In the genomic region with DNA sequence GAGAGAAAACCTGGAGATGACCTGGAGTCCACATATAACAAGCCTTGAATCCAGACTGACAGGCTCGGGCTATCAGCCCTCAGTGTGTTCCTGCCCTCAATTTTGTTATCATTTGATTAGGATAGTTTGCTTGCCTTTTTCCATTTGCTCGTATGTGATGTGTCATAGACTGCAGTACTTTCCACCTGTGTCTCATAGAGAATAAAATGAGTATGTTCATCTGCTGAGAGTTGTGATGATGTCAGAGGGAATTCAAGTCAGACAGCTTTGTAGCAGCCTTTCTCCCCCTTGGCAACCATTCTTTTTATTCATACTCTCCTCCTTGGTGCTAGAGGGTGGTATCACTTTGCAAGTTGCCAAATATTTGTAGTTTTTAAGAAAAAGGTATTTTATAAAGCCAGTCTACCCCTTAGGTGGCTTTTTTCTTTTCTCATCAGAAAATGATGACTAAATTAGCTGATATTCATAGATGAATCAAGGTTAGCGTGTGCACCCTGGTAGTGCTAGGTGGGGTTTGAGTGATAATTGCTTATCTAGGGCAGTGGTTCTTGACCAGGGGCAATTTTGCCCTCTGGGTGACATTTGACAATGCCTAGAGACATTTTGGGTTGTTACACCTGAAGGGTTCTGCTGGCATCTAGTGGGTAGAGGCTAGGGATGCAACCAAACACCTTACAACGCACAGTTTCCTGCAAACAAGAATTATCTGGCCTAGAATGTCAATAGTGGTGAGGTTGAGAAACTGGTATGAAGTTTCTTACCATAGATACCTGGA, we compare ENCODE assay signal across 18 cellular contexts. TPM values are rescaled to one million over a fixed set of nuclear protein-coding genes. Genes with fewer than 3 reads are reported as not detected.
A peak's percentile ranks its signal among the peaks of the same experiment; 100 is the strongest.
DNase-seq lines count a peak whose midpoint lies in the region; ATAC-seq and TF ChIP-seq lines count a peak whose summit lies in the region.
"Had no signal": no experiment of that assay in that cellular context is flagged by ENCODE, and none has a peak within 500 bp of the region (broad histone marks: within the 10 kb centered on the region; RNA-seq: fewer than 3 reads in every experiment).

No MANE protein-coding gene starts in this region.

- ATAC-seq in HCT116 (no peak), GM21723 (IDR thresholded peaks at IDR 0.05; ENCODE audit: unreplicated experiment) (no peak)
- ATAC-seq in activated T-helper 17 cell treated with anti-CD3 and anti-CD28 coated beads, Interleukin-2, amount 50 U/mL, for 72 hours (replicated peaks), result peak; percentile 93
- ATAC-seq: GM12878 had no signal

- H3K9ac ChIP-seq in HCT116 (ENCODE audit: low read length) (no peak overlapping the region), neural progenitor cell (no peak overlapping the region)

- peaks cover 70% of the 10 kb centered on the region for H3K79me2 ChIP-seq in HCT116 (ENCODE audit: insufficient read depth, low read length)
- H3K79me2 ChIP-seq in neural progenitor cell (ENCODE audit: low read depth), result peaks cover 76% of the 10 kb centered on the region

- H3K27me3 ChIP-seq in HCT116 (ENCODE audit: insufficient read depth, low read length), result no peaks in the 10 kb centered on the region
- no peaks in the 10 kb centered on the region for H3K27me3 ChIP-seq in neural progenitor cell
- H3K27me3 ChIP-seq: dorsolateral prefrontal cortex, ovary had no signal

- H3K27ac ChIP-seq in HCT116 (ENCODE audit: low read depth, low read length) (no peak overlapping the region), neural progenitor cell (no peak overlapping the region)
- H3K27ac ChIP-seq: ovary had no signal

- peaks cover 92% of the 10 kb centered on the region for H3K36me3 Mint-ChIP-seq in activated T-helper 17 cell treated with anti-CD3 and anti-CD28 coated beads, Interleukin-2, amount 50 U/mL, for 72 hours (ENCODE audit: low read depth)
- H3K36me3 Mint-ChIP-seq in neural progenitor cell, result peaks cover 33% of the 10 kb centered on the region

- DNase-seq in activated T-cell treated with anti-CD3 and anti-CD28 coated beads for 24 hours (ENCODE audit: low read depth) (peak; percentile 6), HCT116 (ENCODE audit: low read depth, low spot score) (no peak), neural progenitor cell (ENCODE audit: low spot score) (peak; percentile 14), midbrain (lab: John Stamatoyannopoulos, UW) (no peak), cerebellum (ENCODE audit: low spot score) (no peak)
- no peak for DNase-seq in activated T-cell treated with anti-CD3 and anti-CD28 coated beads, Interleukin-2, amount 50 U/mL, for 1 hour
- DNase-seq: anterior cingulate cortex, dorsolateral prefrontal cortex, Karpas-422, NCI-H1436 treated with DMSO at 0.1 percent for 48 hours, NCI-H526, ovary, Right ventricle myocardium superior had no signal

- H3F3A ChIP-seq in neural progenitor cell (ENCODE audit: low read depth), result peaks cover 8% of the 10 kb centered on the region

- H3K9me3 Mint-ChIP-seq in activated T-helper 17 cell treated with anti-CD3 and anti-CD28 coated beads, Interleukin-2, amount 50 U/mL, for 72 hours, result no peaks in the 10 kb centered on the region
- no peaks in the 10 kb centered on the region for H3K9me3 Mint-ChIP-seq in neural progenitor cell

- TF ChIP-seq POLR2A in HCT116 (IDR thresholded peaks at IDR 0.05; ENCODE audit: borderline replicate concordance, extremely low read depth, insufficient read depth, insufficient read length), result no peak

- TF ChIP-seq CTCF in HCT116 (IDR thresholded peaks at IDR 0.05 in 2 of 3, conservative IDR thresholded peaks at IDR 0.05 in 1 of 3; ENCODE audit: borderline replicate concordance in 1 of 3, insufficient read depth in 1 of 3, low read depth in 2 of 3, low read length in 2 of 3), result peak in 2 of 3 experiments; percentile 15 to 29; a peak in 1 of 6 replicates
- TF ChIP-seq CTCF in neural progenitor cell (IDR thresholded peaks at IDR 0.05), result peak; percentile 29

- BruUV-seq in HCT116 (replicated peaks; lab: Mats Ljungman, UMichigan), result no TSS peak

- RAD21 ChIA-PET in HCT116 (lab: Charles Lee; ENCODE audit: low non-redundant PET in 1 of 2, low total read pairs in 2 of 2, uncharacterized antibody in 2 of 2, unreplicated experiment in 2 of 2), result no interaction called here

- no peak overlapping the region for H3K4me3 ChIP-seq in HCT116 (replicated peaks in 1 of 2; ENCODE audit: low read depth in 1 of 2, low read length in 2 of 2)
- H3K4me3 ChIP-seq in neural progenitor cell, result no peak overlapping the region
- H3K4me3 ChIP-seq: dorsolateral prefrontal cortex, GM12878, ovary had no signal

- CTCF ChIA-PET in HCT116 (lab: Charles Lee), result no interaction called here

- peak overlapping the region; percentile 82 for H3K27ac Mint-ChIP-seq in activated T-helper 17 cell treated with anti-CD3 and anti-CD28 coated beads, Interleukin-2, amount 50 U/mL, for 72 hours
- peak overlapping the region; percentile 33 for H3K27ac Mint-ChIP-seq in neural progenitor cell

- intact Hi-C loops in HCT116 (cut with micrococcal nuclease), result no loop called here

- H3K4me1 Mint-ChIP-seq in activated T-helper 17 cell treated with anti-CD3 and anti-CD28 coated beads, Interleukin-2, amount 50 U/mL, for 72 hours, result peaks cover 44% of the 10 kb centered on the region
- peaks cover 12% of the 10 kb centered on the region for H3K4me1 Mint-ChIP-seq in neural progenitor cell

- H3K27me3 Mint-ChIP-seq in activated T-helper 17 cell treated with anti-CD3 and anti-CD28 coated beads, Interleukin-2, amount 50 U/mL, for 72 hours, result no peaks in the 10 kb centered on the region
- H3K27me3 Mint-ChIP-seq in neural progenitor cell (ENCODE audit: insufficient read depth, low read depth), result peaks cover 6% of the 10 kb centered on the region

- TF ChIP-seq RAD21 in HCT116 (IDR thresholded peaks at IDR 0.05; ENCODE audit: low read depth), result peak; percentile 32; the same call in 1 of the 2 replicates

- peak overlapping the region; percentile 96 for H3K4me3 Mint-ChIP-seq in activated T-helper 17 cell treated with anti-CD3 and anti-CD28 coated beads, Interleukin-2, amount 50 U/mL, for 72 hours
- H3K4me3 Mint-ChIP-seq in neural progenitor cell, result no peak overlapping the region

- H3K4me2 ChIP-seq in HCT116 (ENCODE audit: low read length) (no peak overlapping the region), neural progenitor cell (no peak overlapping the region)

- POLR2A ChIA-PET in HCT116 (lab: Charles Lee), result no interaction called here

- H3K9me3 ChIP-seq in HCT116 (ENCODE audit: control insufficient read depth in 1 of 2, insufficient read depth in 1 of 2, low read depth in 1 of 2, low read length in 2 of 2) (no peaks in the 10 kb centered on the region), neural progenitor cell (ENCODE audit: low read depth) (no peaks in the 10 kb centered on the region)
- H3K9me3 ChIP-seq: ovary had no signal

- peaks cover 9% of the 10 kb centered on the region in 2 experiments; a peak in 3 of 4 replicates for H3K4me1 ChIP-seq in HCT116 (ENCODE audit: control insufficient read depth in 1 of 2, insufficient read depth in 2 of 2, low read length in 2 of 2)
- peaks cover 7% of the 10 kb centered on the region for H3K4me1 ChIP-seq in neural progenitor cell

- no peaks in the 10 kb centered on the region for H4K20me1 ChIP-seq in HCT116 (ENCODE audit: insufficient read depth)
- peaks cover 47% of the 10 kb centered on the region for H4K20me1 ChIP-seq in neural progenitor cell (ENCODE audit: low read depth)

- H3K36me3 ChIP-seq in HCT116 (ENCODE audit: control insufficient read depth in 1 of 2, insufficient read depth in 2 of 2, low read length in 2 of 2) (peaks cover 4 to 17% of the 10 kb centered on the region in 2 experiments; a peak in 3 of 4 replicates), neural progenitor cell (no peaks in the 10 kb centered on the region)
- H3K36me3 ChIP-seq: ovary had no signal

- H2AFZ ChIP-seq in HCT116 (ENCODE audit: low read depth, low read length, poor library complexity, severe bottlenecking) (no peak overlapping the region), neural progenitor cell (replicated peaks) (no peak overlapping the region)

- H3K9me2 ChIP-seq in HCT116 (ENCODE audit: insufficient read depth), result no peaks in the 10 kb centered on the region

TF ChIP-seq in HCT116, 20 proteins besides CTCF, POLR2A, EP300 and RAD21:
- TF ChIP-seq ELF1 (IDR thresholded peaks at IDR 0.05; ENCODE audit: borderline replicate concordance, low read depth) (no peak), EZH2phosphoT487 (IDR thresholded peaks at IDR 0.05; ENCODE audit: borderline replicate concordance) (no peak), ZFX (IDR thresholded peaks at IDR 0.05) (no peak), JUND (IDR thresholded peaks at IDR 0.05) (no peak), CBX3 (IDR thresholded peaks at IDR 0.05; ENCODE audit: low read depth) (no peak), FOSL1 (IDR thresholded peaks at IDR 0.05; ENCODE audit: low read depth) (no peak), SP1 (IDR thresholded peaks at IDR 0.05; ENCODE audit: low read depth) (no peak)
- TF ChIP-seq, protein P1, sequence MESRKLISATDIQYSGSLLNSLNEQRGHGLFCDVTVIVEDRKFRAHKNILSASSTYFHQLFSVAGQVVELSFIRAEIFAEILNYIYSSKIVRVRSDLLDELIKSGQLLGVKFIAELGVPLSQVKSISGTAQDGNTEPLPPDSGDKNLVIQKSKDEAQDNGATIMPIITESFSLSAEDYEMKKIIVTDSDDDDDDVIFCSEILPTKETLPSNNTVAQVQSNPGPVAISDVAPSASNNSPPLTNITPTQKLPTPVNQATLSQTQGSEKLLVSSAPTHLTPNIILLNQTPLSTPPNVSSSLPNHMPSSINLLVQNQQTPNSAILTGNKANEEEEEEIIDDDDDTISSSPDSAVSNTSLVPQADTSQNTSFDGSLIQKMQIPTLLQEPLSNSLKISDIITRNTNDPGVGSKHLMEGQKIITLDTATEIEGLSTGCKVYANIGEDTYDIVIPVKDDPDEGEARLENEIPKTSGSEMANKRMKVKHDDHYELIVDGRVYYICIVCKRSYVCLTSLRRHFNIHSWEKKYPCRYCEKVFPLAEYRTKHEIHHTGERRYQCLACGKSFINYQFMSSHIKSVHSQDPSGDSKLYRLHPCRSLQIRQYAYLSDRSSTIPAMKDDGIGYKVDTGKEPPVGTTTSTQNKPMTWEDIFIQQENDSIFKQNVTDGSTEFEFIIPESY (IDR thresholded peaks at IDR 0.05; ENCODE audit: extremely low read depth, insufficient replicate concordance, low read length), result no peak
- TF ChIP-seq, protein P2, sequence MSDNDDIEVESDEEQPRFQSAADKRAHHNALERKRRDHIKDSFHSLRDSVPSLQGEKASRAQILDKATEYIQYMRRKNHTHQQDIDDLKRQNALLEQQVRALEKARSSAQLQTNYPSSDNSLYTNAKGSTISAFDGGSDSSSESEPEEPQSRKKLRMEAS (IDR thresholded peaks at IDR 0.05), result no peak

RNA-seq across cellular contexts. Expression of a gene that starts 5.4 kb away (rescaled TPM):
- total RNA-seq in HCT116 (2021; ENCODE audit: unreplicated experiment) (69.4 TPM), neural progenitor cell (ENCODE audit: low replicate concordance) (51.5 and 53.6 TPM in 2 replicates), cerebellum (47.5 TPM)
- polyA plus RNA-seq in HCT116 (2012), result 38.4 and 43.4 TPM in 2 replicates
- total RNA-seq in activated T-helper 17 cell treated with anti-CD3 and anti-CD28 coated beads, Interleukin-2, amount 50 U/mL, for 72 hours, result 10 to 100 TPM; 23.9 to 30.8 TPM

RNA-seq across cellular contexts. Expression of a gene that starts 36.0 kb away (rescaled TPM):
- total RNA-seq in HCT116 (2021; ENCODE audit: unreplicated experiment) (not detected), neural progenitor cell (ENCODE audit: low replicate concordance) (not detected in 2 replicates), cerebellum (not detected)
- polyA plus RNA-seq in HCT116 (2012), result 0.05 TPM in 1 of 2 replicates, not detected in the other
- not detected for total RNA-seq in activated T-helper 17 cell treated with anti-CD3 and anti-CD28 coated beads, Interleukin-2, amount 50 U/mL, for 72 hours
- total RNA-seq: Daoy, dorsolateral prefrontal cortex, GM12878, ovary, Right ventricle myocardium superior, urinary bladder had no signal
- polyA plus RNA-seq: GM12878, ovary, urinary bladder had no signal

Comparison
In these comparisons a context has a peak if more than half of its experiments do, and no peak if none do; other contexts are left out.
1. DNase-seq: peak in activated T-cell treated with anti-CD3 and anti-CD28 coated beads for 24 hours (single experiment) and neural progenitor cell (single experiment); none in activated T-cell treated with anti-CD3 and anti-CD28 coated beads, Interleukin-2, amount 50 U/mL, for 1 hour (single experiment), HCT116 (single experiment), midbrain (single experiment) and cerebellum (single experiment).